Comparison of ENCODE assay signal across 20 cellular contexts in the genomic region with DNA sequence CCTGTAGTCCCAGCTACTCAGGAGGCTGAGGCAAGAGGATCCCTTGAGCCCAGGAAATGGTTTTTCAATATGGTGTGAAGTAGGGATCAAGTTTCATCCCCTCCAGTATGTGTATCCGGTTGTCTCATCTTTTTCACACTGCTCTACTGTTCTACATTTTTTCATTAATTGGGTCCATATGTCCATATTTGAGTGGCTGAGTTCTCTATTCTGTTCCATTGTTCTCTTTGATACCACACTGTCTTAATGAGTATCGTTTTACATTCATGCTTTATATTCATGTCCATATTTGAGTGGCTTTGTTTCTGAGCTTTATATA. TPM values are rescaled to one million over a fixed set of nuclear protein-coding genes. Genes with fewer than 3 reads are reported as not detected.
DNase-seq lines count a peak whose midpoint lies in the region; ATAC-seq and TF ChIP-seq lines count a peak whose summit lies in the region.
"Had no signal": no experiment of that assay in that cellular context is flagged by ENCODE, and none has a peak within 500 bp of the region (broad histone marks: within the 10 kb centered on the region; RNA-seq: fewer than 3 reads in every experiment).

No MANE protein-coding gene starts in this region.

- no CpG with 5 or more reads among the region's 2 CpGs for WGBS in trophoblast cell (ENCODE audit: extremely low coverage, insufficient coverage, insufficient read length)

- H3K23ac ChIP-seq in trophoblast cell (ENCODE audit: low read length) = no peak overlapping the region

- no peak overlapping the region for H3K4me2 ChIP-seq in trophoblast cell (ENCODE audit: low read length)
- H3K4me2 ChIP-seq: smooth muscle cell had no signal

- H3K27me3 ChIP-seq in trophoblast cell (ENCODE audit: insufficient read depth, low read length) = no peaks in the 10 kb centered on the region
- H3K27me3 ChIP-seq: heart right ventricle, left lung, transverse colon had no signal

- H3K27me3 Mint-ChIP-seq in activated CD8-positive, alpha-beta memory T cell treated with anti-CD3 and anti-CD28 coated beads, Interleukin-2, amount 10 ng/mL, durations not matched to agents 7 days and 5 days = no peaks in the 10 kb centered on the region
- H3K27me3 Mint-ChIP-seq in activated T-helper 1 cell treated with anti-CD3 and anti-CD28 coated beads, Interleukin-12 subunit alpha, Interleukin-12 subunit beta, Interleukin-2, Interleukin-4 antibody, amounts not matched to agents 30 ng/mL and 10 ng/mL and 1 ng/mL, durations not matched to agents 14 hours and 24 hours and 36 hours (ENCODE audit: insufficient read depth) = no peaks in the 10 kb centered on the region
- H3K27me3 Mint-ChIP-seq: activated naive CD8-positive, alpha-beta T cell treated with anti-CD3 and anti-CD28 coated beads, Interleukin-2, amount 10 ng/mL, durations not matched to agents 7 days and 5 days; natural killer cell treated with Interleukin-12 subunit alpha and Interleukin-12 subunit beta and Interleukin-15 and Interleukin-18, amount 100 ng/mL, for 72 hours had no signal

- H2BK5ac ChIP-seq in trophoblast cell (ENCODE audit: low read depth, low read length, poor library complexity) = no peak overlapping the region

- H3K79me1 ChIP-seq in trophoblast cell (ENCODE audit: low read length) = no peaks in the 10 kb centered on the region

- peaks cover 11 to 14% of the 10 kb centered on the region in 2 experiments for H3K36me3 ChIP-seq in trophoblast cell (ENCODE audit: control insufficient read depth in 1 of 2, insufficient read depth in 2 of 2, low read length in 2 of 2)

- TF ChIP-seq CTCF in foreskin fibroblast (IDR thresholded peaks at IDR 0.05; ENCODE audit: low read depth, low read length) = no peak

- H2AFZ ChIP-seq in trophoblast cell (ENCODE audit: insufficient read depth, low read length, poor library complexity) = no peak overlapping the region

- H3K4me1 Mint-ChIP-seq in activated CD8-positive, alpha-beta memory T cell treated with anti-CD3 and anti-CD28 coated beads, Interleukin-2, amount 10 ng/mL, durations not matched to agents 7 days and 5 days = peaks cover 15% of the 10 kb centered on the region
- peaks cover 24% of the 10 kb centered on the region for H3K4me1 Mint-ChIP-seq in activated T-helper 1 cell treated with anti-CD3 and anti-CD28 coated beads, Interleukin-12 subunit alpha, Interleukin-12 subunit beta, Interleukin-2, Interleukin-4 antibody, amounts not matched to agents 30 ng/mL and 10 ng/mL and 1 ng/mL, durations not matched to agents 14 hours and 24 hours and 36 hours (ENCODE audit: low read depth)
- H3K4me1 Mint-ChIP-seq: mesothelial cell of epicardium had no signal

- H3K27ac ChIP-seq in trophoblast cell (ENCODE audit: low read depth, low read length) = no peak overlapping the region
- H3K27ac ChIP-seq: heart right ventricle, left lung, transverse colon had no signal

- H3K4me3 ChIP-seq in foreskin fibroblast (ENCODE audit: low read depth in 1 of 2, low read length in 2 of 2) = no peak overlapping the region
- no peak overlapping the region for H3K4me3 ChIP-seq in trophoblast cell (ENCODE audit: low read depth, low read length)
- H3K4me3 ChIP-seq: heart right ventricle, left lung, smooth muscle cell, transverse colon had no signal

- no peak overlapping the region for H2BK120ac ChIP-seq in trophoblast cell (ENCODE audit: insufficient read depth, low read length, poor library complexity)

- H3K9ac ChIP-seq in trophoblast cell (ENCODE audit: low read length) = no peak overlapping the region

- no peaks in the 10 kb centered on the region for H3K9me3 ChIP-seq in trophoblast cell (ENCODE audit: insufficient read depth, low read depth, low read length)
- H3K9me3 ChIP-seq: heart right ventricle, left lung, transverse colon had no signal

- H3K4me1 ChIP-seq in trophoblast cell (ENCODE audit: control insufficient read depth in 1 of 2, insufficient read depth in 2 of 2, low read length in 2 of 2) = no peaks in the 10 kb centered on the region

- H4K12ac ChIP-seq in trophoblast cell (ENCODE audit: low read depth, low read length) = no peak overlapping the region

- CTCF ChIA-PET in activated CD8-positive, alpha-beta memory T cell treated with anti-CD3 and anti-CD28 coated beads, Interleukin-2, amount 10 ng/mL, durations not matched to agents 7 days and 5 days (lab: Charles Lee) = interaction anchor here (0.8 kb wide), 1 partner anchor 10 kb away, joined by 3 read pairs; no protein-coding TSS in a partner anchor

- H3K36me3 Mint-ChIP-seq in activated CD8-positive, alpha-beta memory T cell treated with anti-CD3 and anti-CD28 coated beads, Interleukin-2, amount 10 ng/mL, durations not matched to agents 7 days and 5 days = peaks cover 36% of the 10 kb centered on the region
- peaks cover 21% of the 10 kb centered on the region for H3K36me3 Mint-ChIP-seq in activated T-helper 1 cell treated with anti-CD3 and anti-CD28 coated beads, Interleukin-12 subunit alpha, Interleukin-12 subunit beta, Interleukin-2, Interleukin-4 antibody, amounts not matched to agents 30 ng/mL and 10 ng/mL and 1 ng/mL, durations not matched to agents 14 hours and 24 hours and 36 hours (ENCODE audit: low read depth)

- H4K8ac ChIP-seq in trophoblast cell (ENCODE audit: low read depth, low read length) = no peak overlapping the region

- H3K4ac ChIP-seq in trophoblast cell (ENCODE audit: low read depth, low read length) = no peak overlapping the region

- no peak overlapping the region for H3K14ac ChIP-seq in trophoblast cell (ENCODE audit: low read length)

- no peak overlapping the region for H3K4me3 Mint-ChIP-seq in activated CD8-positive, alpha-beta memory T cell treated with anti-CD3 and anti-CD28 coated beads, Interleukin-2, amount 10 ng/mL, durations not matched to agents 7 days and 5 days
- H3K4me3 Mint-ChIP-seq in activated T-helper 1 cell treated with anti-CD3 and anti-CD28 coated beads, Interleukin-12 subunit alpha, Interleukin-12 subunit beta, Interleukin-2, Interleukin-4 antibody, amounts not matched to agents 30 ng/mL and 10 ng/mL and 1 ng/mL, durations not matched to agents 14 hours and 24 hours and 36 hours = no peak overlapping the region
- H3K4me3 Mint-ChIP-seq: activated naive CD8-positive, alpha-beta T cell treated with anti-CD3 and anti-CD28 coated beads, Interleukin-2, amount 10 ng/mL, durations not matched to agents 7 days and 5 days; mesothelial cell of epicardium; natural killer cell treated with Interleukin-12 subunit alpha and Interleukin-12 subunit beta and Interleukin-15 and Interleukin-18, amount 100 ng/mL, for 72 hours had no signal

- H3K9me3 Mint-ChIP-seq in activated CD8-positive, alpha-beta memory T cell treated with anti-CD3 and anti-CD28 coated beads, Interleukin-2, amount 10 ng/mL, durations not matched to agents 7 days and 5 days (ENCODE audit: low read depth) = no peaks in the 10 kb centered on the region
- no peaks in the 10 kb centered on the region for H3K9me3 Mint-ChIP-seq in activated T-helper 1 cell treated with anti-CD3 and anti-CD28 coated beads, Interleukin-12 subunit alpha, Interleukin-12 subunit beta, Interleukin-2, Interleukin-4 antibody, amounts not matched to agents 30 ng/mL and 10 ng/mL and 1 ng/mL, durations not matched to agents 14 hours and 24 hours and 36 hours
- H3K9me3 Mint-ChIP-seq: mesothelial cell of epicardium; natural killer cell treated with Interleukin-12 subunit alpha and Interleukin-12 subunit beta and Interleukin-15 and Interleukin-18, amount 100 ng/mL, for 72 hours had no signal

- H2BK12ac ChIP-seq in trophoblast cell (ENCODE audit: low read length) = no peak overlapping the region

- H3K27ac Mint-ChIP-seq in activated CD8-positive, alpha-beta memory T cell treated with anti-CD3 and anti-CD28 coated beads, Interleukin-2, amount 10 ng/mL, durations not matched to agents 7 days and 5 days = no peak overlapping the region
- H3K27ac Mint-ChIP-seq in activated T-helper 1 cell treated with anti-CD3 and anti-CD28 coated beads, Interleukin-12 subunit alpha, Interleukin-12 subunit beta, Interleukin-2, Interleukin-4 antibody, amounts not matched to agents 30 ng/mL and 10 ng/mL and 1 ng/mL, durations not matched to agents 14 hours and 24 hours and 36 hours = no peak overlapping the region
- H3K27ac Mint-ChIP-seq: activated naive CD8-positive, alpha-beta T cell treated with anti-CD3 and anti-CD28 coated beads, Interleukin-2, amount 10 ng/mL, durations not matched to agents 7 days and 5 days; mesothelial cell of epicardium; natural killer cell treated with Interleukin-12 subunit alpha and Interleukin-12 subunit beta and Interleukin-15 and Interleukin-18, amount 100 ng/mL, for 72 hours had no signal

- no peak overlapping the region for H4K91ac ChIP-seq in trophoblast cell (ENCODE audit: low read depth, low read length)

- intact Hi-C loops in activated T-helper 1 cell treated with anti-CD3 and anti-CD28 coated beads, Interleukin-12 subunit alpha, Interleukin-12 subunit beta, Interleukin-2, Interleukin-4 antibody, amounts not matched to agents 30 ng/mL and 10 ng/mL and 1 ng/mL, durations not matched to agents 14 hours and 24 hours and 36 hours (cut with micrococcal nuclease) = no loop called here

- DNase-seq in COLO829 (ENCODE audit: low spot score) (peak; percentile 91), HCEC 1CT (peak; percentile 27), NCI-H524 (lab: John Stamatoyannopoulos, UW) (peak; percentile 72 to 94), foreskin fibroblast (peak; percentile 48 to 72), trophoblast cell (no peak)
- DNase-seq in activated CD8-positive, alpha-beta memory T cell treated with anti-CD3 and anti-CD28 coated beads, Interleukin-2, amount 10 ng/mL, durations not matched to agents 7 days and 5 days = no peak
- no peak for DNase-seq in NK-92 treated with Interleukin-12 subunit alpha and Interleukin-12 subunit beta, amount 100 ng/mL, for 24 hours (lab: John Stamatoyannopoulos, UW)
- no peak for DNase-seq in activated T-helper 1 cell treated with anti-CD3 and anti-CD28 coated beads, Interleukin-12 subunit alpha, Interleukin-12 subunit beta, Interleukin-2, Interleukin-4 antibody, amounts not matched to agents 30 ng/mL and 10 ng/mL and 1 ng/mL, durations not matched to agents 14 hours and 24 hours and 36 hours (ENCODE audit: low spot score)
- DNase-seq: activated CD4-positive, alpha-beta T cell treated with anti-CD3 and anti-CD28 coated beads for 48 hours; activated naive CD8-positive, alpha-beta T cell treated with anti-CD3 and anti-CD28 coated beads, Interleukin-2, amount 10 ng/mL, durations not matched to agents 7 days and 5 days; effector CD4-positive, alpha-beta T cell; heart right ventricle; left lung; stimulated activated CD4-positive, alpha-beta T cell treated with anti-CD3 and anti-CD28 coated beads, Interleukin-2, amount 100 ng/mL, for 48 hours; stimulated activated naive CD8-positive, alpha-beta T cell treated with anti-CD3 and anti-CD28 coated beads, Interleukin-15, Interleukin-2, amounts not matched to agents 100 U/mL and 50 U/mL, for 24 hours; T-helper 1 cell; transverse colon had no signal

- ATAC-seq in activated CD8-positive, alpha-beta memory T cell treated with anti-CD3 and anti-CD28 coated beads, Interleukin-2, amount 10 ng/mL, durations not matched to agents 7 days and 5 days = no peak
- ATAC-seq: left lung; natural killer cell treated with Interleukin-12 subunit alpha and Interleukin-12 subunit beta and Interleukin-15 and Interleukin-18, amount 100 ng/mL, for 72 hours; stimulated activated naive CD8-positive, alpha-beta T cell treated with anti-CD3 and anti-CD28 coated beads, Interleukin-15, Interleukin-2, amounts not matched to agents 100 U/mL and 50 U/mL, for 24 hours had no signal

- no peaks in the 10 kb centered on the region for H3K79me2 ChIP-seq in trophoblast cell (ENCODE audit: control insufficient read depth, insufficient read depth, low read length, poor library complexity)

- H2AK5ac ChIP-seq in trophoblast cell (ENCODE audit: low read length) = no peak overlapping the region

- no peak overlapping the region for H3K18ac ChIP-seq in trophoblast cell (ENCODE audit: low read length)

RNA-seq across cellular contexts. Expression of a gene that starts 12.9 kb away (rescaled TPM):
- total RNA-seq in activated CD8-positive, alpha-beta memory T cell treated with anti-CD3 and anti-CD28 coated beads, Interleukin-2, amount 10 ng/mL, durations not matched to agents 7 days and 5 days = 10 to 100 TPM; 32.5 to 40.3 TPM
- 115 TPM in 2 replicates for polyA plus RNA-seq in trophoblast cell (2013)
- 40.2 and 45.6 TPM in 2 replicates for total RNA-seq in activated T-helper 1 cell treated with anti-CD3 and anti-CD28 coated beads, Interleukin-12 subunit alpha, Interleukin-12 subunit beta, Interleukin-2, Interleukin-4 antibody, amounts not matched to agents 30 ng/mL and 10 ng/mL and 1 ng/mL, durations not matched to agents 14 hours and 24 hours and 36 hours

Comparison
In these comparisons a context has a peak if more than half of its experiments do, and no peak if none do; other contexts are left out.
1. DNase-seq: peak in COLO829 (single experiment), HCEC 1CT (single experiment), NCI-H524 (2 of 2) and foreskin fibroblast (2 of 2); none in activated CD8-positive, alpha-beta memory T cell treated with anti-CD3 and anti-CD28 coated beads, Interleukin-2, amount 10 ng/mL, durations not matched to agents 7 days and 5 days (single experiment), NK-92 treated with Interleukin-12 subunit alpha and Interleukin-12 subunit beta, amount 100 ng/mL, for 24 hours (single experiment), trophoblast cell (0 of 2) and activated T-helper 1 cell treated with anti-CD3 and anti-CD28 coated beads, Interleukin-12 subunit alpha, Interleukin-12 subunit beta, Interleukin-2, Interleukin-4 antibody, amounts not matched to agents 30 ng/mL and 10 ng/mL and 1 ng/mL, durations not matched to agents 14 hours and 24 hours and 36 hours (single experiment).